In the genomic region with DNA sequence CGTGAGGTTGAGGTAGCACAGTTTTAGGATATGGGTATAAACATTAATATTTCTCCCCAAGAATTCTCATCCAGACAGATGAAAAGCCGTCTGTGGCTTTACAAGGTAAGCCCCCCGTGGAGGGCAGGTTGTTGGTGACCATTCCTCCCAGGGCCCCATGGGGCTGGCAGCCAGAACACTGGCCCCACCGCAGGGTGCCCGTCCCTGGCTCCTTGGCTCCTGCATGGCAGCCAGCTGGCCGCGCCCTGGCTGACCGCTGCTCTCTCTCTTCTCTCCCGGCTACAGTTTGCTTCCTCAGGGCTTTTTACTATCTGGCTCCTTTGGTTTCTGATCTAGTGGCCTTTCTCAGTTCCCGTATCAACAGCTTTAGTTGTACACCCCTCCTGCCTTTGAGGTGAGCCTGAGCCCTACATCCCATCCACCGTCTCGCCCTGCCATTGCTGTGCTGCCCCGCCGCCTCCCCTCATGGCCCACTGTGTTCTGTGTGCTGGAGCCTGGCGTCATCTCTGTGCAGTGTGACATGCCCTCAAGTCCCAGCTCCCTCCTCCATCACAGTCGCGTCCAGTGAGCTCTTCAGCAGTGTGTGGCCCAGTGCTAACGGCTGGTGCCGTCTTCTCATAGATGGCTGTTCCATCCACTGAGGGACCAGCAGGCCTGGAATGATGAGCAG, we compare ENCODE assay signal across 24 cellular contexts. TPM values are rescaled to one million over a fixed set of nuclear protein-coding genes. Genes with fewer than 3 reads are reported as not detected.
A peak's percentile ranks its signal among the peaks of the same experiment; 100 is the strongest.
DNase-seq lines count a peak whose midpoint lies in the region; ATAC-seq, FAIRE-seq and TF ChIP-seq lines count a peak whose summit lies in the region.
"Had no signal": no experiment of that assay in that cellular context is flagged by ENCODE, and none has a peak within 500 bp of the region (broad histone marks: within the 10 kb centered on the region; RNA-seq: fewer than 3 reads in every experiment).

No MANE protein-coding gene starts in this region.

- peak overlapping the region; percentile 98 for H2BK15ac ChIP-seq in neuronal stem cell (ENCODE audit: low read length)

- RAD21 ChIA-PET in GM12878 (lab: Charles Lee; ENCODE audit: unreplicated experiment) = interaction anchor here (1.3 kb wide), 1 partner anchor 102 kb away, joined by 5 read pairs; the partner anchor contains the start of gene BICDL1

- H3K4me2 ChIP-seq in GM12878 (ENCODE audit: control insufficient read depth, insufficient read depth) = no peak overlapping the region
- no peak overlapping the region for H3K4me2 ChIP-seq in neuronal stem cell (ENCODE audit: insufficient read depth, low read length, poor library complexity, severe bottlenecking)
- H3K4me2 ChIP-seq: smooth muscle cell had no signal

- H3K9me3 Mint-ChIP-seq in activated T-cell treated with anti-CD3 and anti-CD28 coated beads, Interleukin-2, amount 50 U/mL, for 24 hours = no peaks in the 10 kb centered on the region
- H3K9me3 Mint-ChIP-seq: naive B cell had no signal

- CTCF ChIA-PET in GM12878 (lab: Yijun Ruan, JAX) = interaction anchor here (0.8 kb wide), 1 partner anchor 109 kb away, joined by 3 read pairs; no protein-coding TSS in a partner anchor

- peak overlapping the region; percentile 65 for H3K27ac Mint-ChIP-seq in activated T-cell treated with anti-CD3 and anti-CD28 coated beads, Interleukin-2, amount 50 U/mL, for 24 hours
- H3K27ac Mint-ChIP-seq: progenitor cell of endocrine pancreas had no signal

- H2AFZ ChIP-seq in GM12878 (ENCODE audit: control insufficient read depth, low read depth, low read length) (no peak overlapping the region), neuronal stem cell (ENCODE audit: low read length) (no peak overlapping the region)
- H2AFZ ChIP-seq: GM23248 had no signal

- H3K14ac ChIP-seq in neuronal stem cell (ENCODE audit: low read length) = peak overlapping the region; percentile 82

- in situ Hi-C loops in G401 (cut with HindIII; ENCODE audit: low sequenced_read_pairs) = no loop called here
- in situ Hi-C loops in GM12878 (cut with MboI) = no loop called here

- TF ChIP-seq CTCF in GM12878 (IDR thresholded peaks at IDR 0.05 in 2 of 3, conservative IDR thresholded peaks at IDR 0.05 in 1 of 3; ENCODE audit: control insufficient read depth in 2 of 3, extremely low read depth in 1 of 3, insufficient read depth in 1 of 3, low read depth in 3 of 3, low read length in 3 of 3) = no peak

- DNase-seq in activated T-cell treated with anti-CD3 and anti-CD28 coated beads, Interleukin-2, amount 50 U/mL, for 24 hours = no peak
- no peak for DNase-seq in activated T-cell treated with anti-CD3 and anti-CD28 coated beads, Interleukin-2, amount 50 U/mL, for 1 hour
- peak; percentile 21 for DNase-seq in G401 (ENCODE audit: low spot score)
- DNase-seq in GM12878 (ENCODE audit: low read depth, low spot score) = no peak
- no peak for DNase-seq in neuronal stem cell (ENCODE audit: low spot score)
- no peak for DNase-seq in activated CD4-positive, alpha-beta T cell treated with anti-CD3 and anti-CD28 coated beads for 4 hours
- DNase-seq in small intestine = no peak
- DNase-seq: activated CD4-positive, alpha-beta T cell treated with anti-CD3 and anti-CD28 coated beads for 48 hours; activated gamma-delta T cell treated with Interleukin-2 at 50 U/mL for 16 hours; BE2C; GM23248; KG1; left colon; mesenchymal stem cell; naive B cell; NCI-H2171 treated with DMSO at 0.1 percent for 48 hours; NCI-H526; stimulated activated CD4-positive, alpha-beta T cell treated with anti-CD3 and anti-CD28 coated beads, Interleukin-4, amount 100 ng/mL, for 1 hour; SW 1271; upper lobe of left lung had no signal

- H3K79me1 ChIP-seq in neuronal stem cell (ENCODE audit: low read depth, low read length) = peaks cover 4% of the 10 kb centered on the region

- peak overlapping the region; percentile 84 for H2BK12ac ChIP-seq in neuronal stem cell (ENCODE audit: low read length)

- peak; percentile 24; the same call in 1 of the 2 replicates for TF ChIP-seq POLR2A in GM12878 (IDR thresholded peaks at IDR 0.05; ENCODE audit: low read depth, low read length)

- H4K8ac ChIP-seq in neuronal stem cell (ENCODE audit: low read depth, low read length) = no peak overlapping the region

- H3K4me3 Mint-ChIP-seq in activated T-cell treated with anti-CD3 and anti-CD28 coated beads, Interleukin-2, amount 50 U/mL, for 24 hours = no peak overlapping the region

- no peaks in the 10 kb centered on the region for H3K27me3 ChIP-seq in GM12878 (replicated peaks in 1 of 2; ENCODE audit: control insufficient read depth in 2 of 2, insufficient read depth in 2 of 2, low read length in 1 of 2)
- no peaks in the 10 kb centered on the region for H3K27me3 ChIP-seq in neuronal stem cell (ENCODE audit: control insufficient read depth in 3 of 3, insufficient read depth in 3 of 3, low read depth in 1 of 3, low read length in 3 of 3)
- no peaks in the 10 kb centered on the region for H3K27me3 ChIP-seq in small intestine (ENCODE audit: control insufficient read depth in 2 of 2, insufficient read depth in 2 of 2, low read length in 2 of 2)
- H3K27me3 ChIP-seq: BE2C, upper lobe of left lung had no signal

- H3K79me2 ChIP-seq in GM12878 (ENCODE audit: control insufficient read depth, insufficient read depth, low read length) = no peaks in the 10 kb centered on the region

- no peak for TF ChIP-seq RAD21 in GM12878 (IDR thresholded peaks at IDR 0.05; ENCODE audit: insufficient read depth, low read depth, low read length)

- H3K18ac ChIP-seq in neuronal stem cell (ENCODE audit: low read length) = peak overlapping the region; percentile 90

- H3K9ac ChIP-seq in GM12878 (ENCODE audit: control insufficient read depth, insufficient read depth, low read length) (no peak overlapping the region), neuronal stem cell (ENCODE audit: low read depth, low read length, poor library complexity) (peak overlapping the region; percentile 78)
- H3K9ac ChIP-seq: GM23248 had no signal

- H4K91ac ChIP-seq in neuronal stem cell (ENCODE audit: low read depth, low read length, poor library complexity) = no peak overlapping the region

- intact Hi-C loops in GM12878 (cut with micrococcal nuclease; ENCODE audit: unreplicated experiment) = no loop called here

- peak overlapping the region; percentile 46 for H2BK5ac ChIP-seq in neuronal stem cell (ENCODE audit: low read length)

- peaks cover 94% of the 10 kb centered on the region for H3K36me3 Mint-ChIP-seq in activated T-cell treated with anti-CD3 and anti-CD28 coated beads, Interleukin-2, amount 50 U/mL, for 24 hours (ENCODE audit: low read depth)

- no peaks in the 10 kb centered on the region; the same call in 1 of the 2 replicates for H4K20me1 ChIP-seq in GM12878 (ENCODE audit: control insufficient read depth, insufficient read depth)

- no peaks in the 10 kb centered on the region for H3K27me3 Mint-ChIP-seq in activated T-cell treated with anti-CD3 and anti-CD28 coated beads, Interleukin-2, amount 50 U/mL, for 24 hours
- H3K27me3 Mint-ChIP-seq: naive B cell, progenitor cell of endocrine pancreas had no signal

- POLR2A ChIA-PET in GM12878 (lab: Charles Lee) = interaction anchor here (1.0 kb wide), 1 partner anchor 12 kb away, joined by 3 read pairs; no protein-coding TSS in a partner anchor

- peaks cover 2 to 20% of the 10 kb centered on the region in 2 experiments for H3K36me3 ChIP-seq in GM12878 (ENCODE audit: control insufficient read depth in 2 of 2, insufficient read depth in 2 of 2, low read length in 1 of 2)
- peaks cover 0 to 4% of the 10 kb centered on the region in 2 donors for H3K36me3 ChIP-seq in neuronal stem cell (replicated peaks in 1 of 2; ENCODE audit: control insufficient read depth in 2 of 2, insufficient read depth in 2 of 2, low read length in 2 of 2)
- H3K36me3 ChIP-seq in small intestine (ENCODE audit: control insufficient read depth in 2 of 2, insufficient read depth in 2 of 2, low read length in 2 of 2) = no peaks in the 10 kb centered on the region

- H3K4me1 Mint-ChIP-seq in activated T-cell treated with anti-CD3 and anti-CD28 coated beads, Interleukin-2, amount 50 U/mL, for 24 hours (ENCODE audit: low read depth) = peaks cover 32% of the 10 kb centered on the region

- no peak overlapping the region for H2BK120ac ChIP-seq in neuronal stem cell (ENCODE audit: low read depth, low read length)

- FAIRE-seq in GM12878 (lab: Jason Lieb, UNC) (no peak), small intestine (lab: Jason Lieb, UNC) (no peak)
- FAIRE-seq: A204.1 had no signal

- 97% methylated on average over 19 of the region's 19 CpGs for WGBS in GM12878 (ENCODE audit: insufficient coverage, insufficient replicate concordance, low lambda C conversion rate, missing lambda C conversion rate)
- WGBS in neuronal stem cell (ENCODE audit: extremely low coverage in 2 of 2, insufficient read length in 2 of 2, insufficient replicate concordance in 1 of 2), 2 donors = no CpG with 5 or more reads among the region's 19 CpGs
- 89 to 90% (median 90%) methylated on average over 19 of the region's 19 CpGs for WGBS in small intestine, 3 donors

- H3K4me3 ChIP-seq in GM12878 = no peak overlapping the region
- no peak overlapping the region for H3K4me3 ChIP-seq in neuronal stem cell (ENCODE audit: low read length in 2 of 2)
- H3K4me3 ChIP-seq in small intestine (ENCODE audit: low read depth in 1 of 2, low read length in 2 of 2) = no peak overlapping the region
- H3K4me3 ChIP-seq: GM23248, smooth muscle cell, upper lobe of left lung had no signal

- no peak for TF ChIP-seq EP300 in GM12878 (IDR thresholded peaks at IDR 0.05; ENCODE audit: borderline replicate concordance in 1 of 2, control insufficient read depth in 1 of 2, low read depth in 2 of 2, low read length in 2 of 2)

- H3K27ac ChIP-seq in GM12878 (ENCODE audit: control insufficient read depth, insufficient read depth) (no peak overlapping the region), neuronal stem cell (replicated peaks; ENCODE audit: low read length) (no peak overlapping the region), small intestine (ENCODE audit: low read depth in 1 of 2, low read length in 1 of 2) (no peak overlapping the region)
- H3K27ac ChIP-seq: GM23248, upper lobe of left lung had no signal

- H3K4ac ChIP-seq in neuronal stem cell (ENCODE audit: low read length) = no peak overlapping the region

- H3K4me1 ChIP-seq in GM12878 (ENCODE audit: control insufficient read depth, insufficient read depth, low read length) (peaks cover 12% of the 10 kb centered on the region), neuronal stem cell (ENCODE audit: control insufficient read depth in 2 of 2, insufficient read depth in 1 of 2, low read depth in 1 of 2, low read length in 2 of 2) (peaks cover 32 to 50% of the 10 kb centered on the region in 2 donors), small intestine (ENCODE audit: control insufficient read depth in 2 of 2, insufficient read depth in 1 of 2, low read depth in 1 of 2, low read length in 1 of 2) (no peaks in the 10 kb centered on the region)

- peak overlapping the region; percentile 63 for H2AK5ac ChIP-seq in neuronal stem cell (ENCODE audit: low read depth, low read length)

- SMC1A ChIA-PET in GM12878 (lab: Charles Lee; ENCODE audit: uncharacterized antibody, unreplicated experiment) = no interaction called here

- H3K23ac ChIP-seq in neuronal stem cell (ENCODE audit: low read depth, low read length, poor library complexity) = peak overlapping the region; percentile 93

- H3K9me3 ChIP-seq in GM12878 (replicated peaks; ENCODE audit: control insufficient read depth, insufficient read depth, low read length) (no peaks in the 10 kb centered on the region), neuronal stem cell (replicated peaks in 1 of 2; ENCODE audit: control insufficient read depth in 2 of 2, insufficient read depth in 1 of 2, low read depth in 1 of 2, low read length in 2 of 2) (no peaks in the 10 kb centered on the region), small intestine (ENCODE audit: control insufficient read depth, low read depth) (no peaks in the 10 kb centered on the region)
- H3K9me3 ChIP-seq: BE2C, upper lobe of left lung had no signal

- ATAC-seq in GM12878 = no peak
- ATAC-seq in GM18502 (IDR thresholded peaks at IDR 0.05; ENCODE audit: poor library complexity, unreplicated experiment) = no peak
- ATAC-seq: left colon had no signal

- no TSS peak for BruUV-seq in GM12878 (replicated peaks; lab: Mats Ljungman, UMichigan)

RNA-seq across cellular contexts. Expression of gene RAB35, which starts 25.8 kb away (rescaled TPM):
- total RNA-seq in G401 (2014; rRNA removed; shearing (Covaris generic)) = 50.1 and 52.7 TPM in 2 replicates
- total RNA-seq in GM12878 (2013; cell fraction: nucleolus; rRNA removed) = 17.3 and 17.4 TPM in 2 replicates
- total RNA-seq in GM12878 (2014; rRNA removed) (50.6 and 57.2 TPM in 2 replicates), GM12878 (2014; rRNA removed; fragmentation: Illumina TruSeq; extraction: Trizol) (33.1 and 37.3 TPM in 2 replicates), GM12878 (2021) (89.4 and 99.2 TPM in 2 replicates)
- polyA plus RNA-seq in GM12878 (2011; ENCODE audit: low read depth) = 30.2 TPM
- polyA plus RNA-seq in GM12878 (2011; rRNA removed) (68.7 and 87.1 TPM in 2 replicates), GM12878 (2014; fragmentation: Illumina TruSeq; extraction: Trizol) (28.9 and 44.7 TPM in 2 replicates), GM12878 (2014; fragmentation: Nextera tagmentation; extraction: Ambion mirVana) (1 to 10 TPM in 1 of 2 experiments, under 1 TPM in 1; 0.76 to 2.0 TPM), GM12878 (2014; rRNA removed) (73.0 and 78.9 TPM in 2 replicates), GM12878 (2016; fragmentation: Nextera tagmentation; extraction: Ambion mirVana) (10 to 100 TPM; 42.4 to 42.9 TPM), small intestine (10 to 100 TPM; 21.5 to 31.9 (median 22.7) TPM)
- polyA plus RNA-seq in GM12878 (2011; cell fraction: cytosol; rRNA removed) = 67.3 and 76.1 TPM in 2 replicates
- polyA plus RNA-seq in GM12878 (2011; cell fraction: nucleus; rRNA removed) = 75.4 and 101 TPM in 2 replicates
- polyA plus RNA-seq in GM12878 (2012) = 56.3 and 69.3 TPM in 2 replicates
- polyA minus RNA-seq in GM12878 (2011; rRNA and poly(A)+ RNA removed) = 59.2 and 76.6 TPM in 2 replicates
- polyA minus RNA-seq in GM12878 (2011; cell fraction: cytosol; rRNA and poly(A)+ RNA removed) = 26.9 and 27.4 TPM in 2 replicates
- 8.9 and 19.6 TPM in 2 replicates for polyA minus RNA-seq in GM12878 (2011; cell fraction: nucleus; rRNA and poly(A)+ RNA removed)
- polyA plus RNA-seq in neuronal stem cell (2013, experiment 1 of 2) = 26.6 TPM
- polyA plus RNA-seq in neuronal stem cell (2013, experiment 2 of 2) = 25.6 TPM
